ENCODE assay signal across 8 cellular contexts in the genomic region with DNA sequence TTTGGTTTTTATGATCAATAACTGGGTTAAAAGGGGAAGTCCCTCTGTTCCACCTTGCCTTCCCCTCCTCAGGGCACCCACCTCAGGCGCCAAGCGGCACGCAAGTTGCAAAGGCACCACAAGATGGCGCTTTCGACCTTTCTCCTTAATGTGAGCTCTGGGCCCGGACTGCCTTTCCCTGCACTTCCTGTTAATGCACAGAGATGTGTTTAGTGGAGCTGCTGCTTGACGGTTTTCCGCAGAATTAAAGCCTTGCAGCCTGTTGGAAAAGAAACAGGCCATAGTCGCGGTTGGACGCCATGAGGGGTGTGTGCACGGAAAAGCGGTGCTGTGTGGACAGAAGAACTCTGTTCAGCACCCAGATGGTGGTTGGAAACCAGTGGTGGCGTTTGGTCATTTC. TPM values are rescaled to one million over a fixed set of nuclear protein-coding genes. Genes with fewer than 3 reads are reported as not detected.
DNase-seq lines count a peak whose midpoint lies in the region; ATAC-seq, FAIRE-seq and TF ChIP-seq lines count a peak whose summit lies in the region.

No MANE protein-coding gene starts in this region.

- no peaks in the 10 kb centered on the region for H3F3A ChIP-seq in Loucy (ENCODE audit: low read depth)

- TF ChIP-seq CTCF in GM10248 (IDR thresholded peaks at IDR 0.05; ENCODE audit: control extremely low read depth, extremely low read depth, low read depth, missing control alignments), result peak; percentile 81
- peak; percentile 82 for TF ChIP-seq CTCF in Loucy (conservative IDR thresholded peaks at IDR 0.05; ENCODE audit: low read length)

- peaks cover 4% of the 10 kb centered on the region for H3K4me1 Mint-ChIP-seq in activated naive CD4-positive, alpha-beta T cell treated with anti-CD3 and anti-CD28 coated beads for 36 hours (ENCODE audit: low read depth)

- no peaks in the 10 kb centered on the region for H3K79me2 ChIP-seq in Loucy (ENCODE audit: insufficient read depth, low read length)

- peak; percentile 94 for ATAC-seq in Right ventricle myocardium superior (ENCODE audit: poor library complexity)

- H2AFZ ChIP-seq in Loucy (ENCODE audit: low read length), result peak overlapping the region; percentile 80

- H3K27me3 ChIP-seq in Loucy (ENCODE audit: insufficient read depth, low read length, poor library complexity, severe bottlenecking) (no peaks in the 10 kb centered on the region), SJCRH30 (0 out of 2 replicates have a peak, but pooled peaks cover 11% of the 10 kb centered on the region)

- intact Hi-C loops in activated naive CD4-positive, alpha-beta T cell treated with anti-CD3 and anti-CD28 coated beads for 36 hours (cut with micrococcal nuclease), result loop anchor here (1.0 to 10.0 kb wide), 3 partner anchors 194 to 521 kb away; no protein-coding TSS in a partner anchor
- intact Hi-C loops in Right ventricle myocardium superior (cut with DNase I), result no loop called here

- POLR2A ChIA-PET in GM10248 (lab: Yijun Ruan, JAX), result no interaction called here

- DNase-seq in GM10248 (ENCODE audit: extremely low spot score), result peak; percentile 80
- DNase-seq in H54 (ENCODE audit: insufficient read length, low spot score), result peak; percentile 80
- peak; percentile 75 to 90 for DNase-seq in SJCRH30
- peak; percentile 88 for DNase-seq in activated naive CD4-positive, alpha-beta T cell treated with anti-CD3 and anti-CD28 coated beads for 36 hours
- peak; percentile 80 for DNase-seq in Right ventricle myocardium superior
- peak; percentile 55 for DNase-seq in renal cortical epithelial cell (ENCODE audit: low read depth)
- no peak for DNase-seq in mesenteric fat pad (ENCODE audit: low spot score)

- no peak overlapping the region for H3K4me2 ChIP-seq in Loucy (ENCODE audit: low read depth, low read length, poor library complexity, severe bottlenecking)

- H3K9me3 Mint-ChIP-seq in activated naive CD4-positive, alpha-beta T cell treated with anti-CD3 and anti-CD28 coated beads for 36 hours, result no peaks in the 10 kb centered on the region

- no peaks in the 10 kb centered on the region for H3K36me3 Mint-ChIP-seq in activated naive CD4-positive, alpha-beta T cell treated with anti-CD3 and anti-CD28 coated beads for 36 hours (ENCODE audit: low read depth)

- H4K20me1 ChIP-seq in Loucy (ENCODE audit: insufficient read depth, low read length, poor library complexity, severe bottlenecking), result no peaks in the 10 kb centered on the region

- no peaks in the 10 kb centered on the region for H3K9me3 ChIP-seq in Loucy (ENCODE audit: insufficient read depth, low read depth, low read length)
- H3K9me3 ChIP-seq in SJCRH30 (replicated peaks), result no peaks in the 10 kb centered on the region

- H3K4me3 Mint-ChIP-seq in activated naive CD4-positive, alpha-beta T cell treated with anti-CD3 and anti-CD28 coated beads for 36 hours, result no peak overlapping the region

- H3K9me2 ChIP-seq in Loucy (replicated peaks; ENCODE audit: low read depth, low read length), result no peaks in the 10 kb centered on the region

- CTCF ChIA-PET in GM10248 (lab: Yijun Ruan, JAX), result interaction anchor here (0.6 to 29.6 kb wide), 22 partner anchors 8 to 600 kb away, joined by 3 to 914 read pairs (median 4); partner anchors contain the start of gene TIFAB
- CTCF ChIA-PET in activated naive CD4-positive, alpha-beta T cell treated with anti-CD3 and anti-CD28 coated beads for 36 hours (lab: Charles Lee), result interaction anchor here (0.7 to 3.7 kb wide), 14 partner anchors 10 to 1861 kb away, joined by 3 to 28 read pairs (median 4); no protein-coding TSS in a partner anchor

- no peak overlapping the region for H3K27ac ChIP-seq in SJCRH30

- H3K4me1 ChIP-seq in Loucy (ENCODE audit: insufficient read depth, low read length, poor library complexity, severe bottlenecking) (no peaks in the 10 kb centered on the region), SJCRH30 (no peaks in the 10 kb centered on the region)

- H3K36me3 ChIP-seq in Loucy (ENCODE audit: insufficient read depth, low read length) (no peaks in the 10 kb centered on the region), SJCRH30 (no peaks in the 10 kb centered on the region)

- peaks cover 29% of the 10 kb centered on the region for H3K27me3 Mint-ChIP-seq in activated naive CD4-positive, alpha-beta T cell treated with anti-CD3 and anti-CD28 coated beads for 36 hours (ENCODE audit: low read depth)

- no peak for TF ChIP-seq POLR2A in H54 (IDR thresholded peaks at IDR 0.05; ENCODE audit: low read depth, low read length)

- no peak overlapping the region for H3K9ac ChIP-seq in Loucy (ENCODE audit: low read depth, low read length, poor library complexity, severe bottlenecking)

- H3K4me3 ChIP-seq in Loucy (ENCODE audit: low read length, poor library complexity, severe bottlenecking) (no peak overlapping the region), SJCRH30 (no peak overlapping the region)

- no peak overlapping the region for H3K27ac Mint-ChIP-seq in activated naive CD4-positive, alpha-beta T cell treated with anti-CD3 and anti-CD28 coated beads for 36 hours

- FAIRE-seq in H54 (lab: Jason Lieb, UNC), result no peak

RNA-seq across cellular contexts. Expression of gene CXCL14, which starts 17.9 kb away (rescaled TPM):
- total RNA-seq in SJCRH30 (2014; rRNA removed; shearing (Covaris generic)), result not detected in 2 replicates
- not detected for total RNA-seq in activated naive CD4-positive, alpha-beta T cell treated with anti-CD3 and anti-CD28 coated beads for 36 hours
- total RNA-seq in Right ventricle myocardium superior (1.3 TPM), renal cortical epithelial cell (0.69 and 51.1 TPM in 2 replicates), mesenteric fat pad (26.6 TPM)

RNA-seq across cellular contexts. Expression of gene NEUROG1, which starts 25.1 kb away (rescaled TPM):
- total RNA-seq in SJCRH30 (2014; rRNA removed; shearing (Covaris generic)), result not detected in 2 replicates
- total RNA-seq in activated naive CD4-positive, alpha-beta T cell treated with anti-CD3 and anti-CD28 coated beads for 36 hours, result not detected
- total RNA-seq in Right ventricle myocardium superior (not detected), renal cortical epithelial cell (not detected in 2 replicates), mesenteric fat pad (not detected)
